In genomic region chr1:149877211-149877946, GRCh38 we compare ENCODE assay signal across 16 cellular contexts. TPM values are rescaled to one million over a fixed set of nuclear protein-coding genes. Genes with fewer than 3 reads are reported as not detected.
DNase-seq lines count a peak whose midpoint lies in the region; ATAC-seq, FAIRE-seq and TF ChIP-seq lines count a peak whose summit lies in the region.
"Had no signal": no experiment of that assay in that cellular context is flagged by ENCODE, and none has a peak within 500 bp of the region (broad histone marks: within the 10 kb centered on the region; RNA-seq: fewer than 3 reads in every experiment).

No MANE protein-coding gene starts in this region.

- no peaks in the 10 kb centered on the region for H3K79me2 ChIP-seq in astrocyte (ENCODE audit: insufficient read depth, low read length)

- no peak overlapping the region for H3K4me3 ChIP-seq in CD8-positive, alpha-beta memory T cell (ENCODE audit: low read length)
- no peak overlapping the region for H3K4me3 ChIP-seq in astrocyte (ENCODE audit: insufficient read depth, low read depth, low read length)

- no peak overlapping the region for H3K27ac ChIP-seq in CD8-positive, alpha-beta memory T cell (ENCODE audit: low read depth, low read length)
- no peak overlapping the region for H3K27ac ChIP-seq in astrocyte (ENCODE audit: low read depth, low read length)
- H3K27ac ChIP-seq: KMS-11 had no signal

- no peaks in the 10 kb centered on the region for H3K27me3 Mint-ChIP-seq in activated T-cell treated with anti-CD3 and anti-CD28 coated beads, Interleukin-2, amount 50 U/mL, for 72 hours (ENCODE audit: low read depth)
- no peaks in the 10 kb centered on the region for H3K27me3 Mint-ChIP-seq in CD8-positive, alpha-beta memory T cell
- H3K27me3 Mint-ChIP-seq in astrocyte (ENCODE audit: low read depth, unreplicated experiment) (no peaks in the 10 kb centered on the region), osteocyte (ENCODE audit: unreplicated experiment) (no peaks in the 10 kb centered on the region)

- FAIRE-seq in astrocyte (lab: Jason Lieb, UNC), result no peak

- no peak for DNase-seq in activated T-cell treated with anti-CD3 and anti-CD28 coated beads, Interleukin-2, amount 50 U/mL, for 72 hours
- no peak for DNase-seq in activated T-cell treated with anti-CD3 and anti-CD28 coated beads, Interleukin-2, amount 50 U/mL, for 48 hours
- no peak for DNase-seq in CD8-positive, alpha-beta memory T cell
- DNase-seq in astrocyte (ENCODE audit: low read depth), result no peak
- peak; percentile 65 for DNase-seq in osteocyte (ENCODE audit: extremely low spot score, unreplicated experiment)
- DNase-seq in putamen (ENCODE audit: low spot score), result no peak
- DNase-seq: BE2C, DMS 273 treated with DMSO at 0.1 percent for 48 hours, MM.1S, NCI-H1105, NCI-H187 treated with DMSO at 0.1 percent for 48 hours, NCI-H446, NCI-H748 treated with DMSO at 0.1 percent for 48 hours, PC-3 had no signal

- no peaks in the 10 kb centered on the region for H3K9me3 ChIP-seq in CD8-positive, alpha-beta memory T cell (ENCODE audit: low read length)
- no peaks in the 10 kb centered on the region for H3K9me3 ChIP-seq in astrocyte (ENCODE audit: insufficient read depth, low read depth, low read length)
- H3K9me3 ChIP-seq: BE2C had no signal

- TF ChIP-seq CTCF in astrocyte (IDR thresholded peaks at IDR 0.05; ENCODE audit: insufficient read depth, low read depth, low read length) (no peak), osteocyte (IDR thresholded peaks at IDR 0.05) (no peak)

- H3K36me3 Mint-ChIP-seq in activated T-cell treated with anti-CD3 and anti-CD28 coated beads, Interleukin-2, amount 50 U/mL, for 72 hours (ENCODE audit: insufficient read depth in 2 of 2), result no peaks in the 10 kb centered on the region
- H3K36me3 Mint-ChIP-seq in CD8-positive, alpha-beta memory T cell, result no peaks in the 10 kb centered on the region
- H3K36me3 Mint-ChIP-seq in astrocyte (ENCODE audit: low read depth, unreplicated experiment) (peaks cover 1% of the 10 kb centered on the region), osteocyte (ENCODE audit: unreplicated experiment) (no peaks in the 10 kb centered on the region)

- POLR2A ChIA-PET in CD8-positive, alpha-beta memory T cell (lab: Charles Lee), result no interaction called here

- H2AFZ ChIP-seq in astrocyte (ENCODE audit: low read depth, low read length), result no peak overlapping the region

- CTCF ChIA-PET in CD8-positive, alpha-beta memory T cell (lab: Charles Lee), result interaction anchor here (1.2 kb wide), 1 partner anchor 10 kb away, joined by 3 read pairs; a partner anchor contains a TSS

- H3K36me3 ChIP-seq in CD8-positive, alpha-beta memory T cell (ENCODE audit: insufficient read depth, low read length), result no peaks in the 10 kb centered on the region
- no peaks in the 10 kb centered on the region for H3K36me3 ChIP-seq in astrocyte (ENCODE audit: insufficient read depth, low read length)
- H3K36me3 ChIP-seq: BE2C had no signal

- no peak overlapping the region for H3K9ac ChIP-seq in astrocyte (ENCODE audit: low read length)
- H3K9ac ChIP-seq: KMS-11 had no signal

- H3K4me1 ChIP-seq in CD8-positive, alpha-beta memory T cell (ENCODE audit: insufficient read depth, low read length), result peaks cover 33% of the 10 kb centered on the region
- H3K4me1 ChIP-seq in astrocyte (ENCODE audit: insufficient read depth, low read length), result no peaks in the 10 kb centered on the region
- H3K4me1 ChIP-seq: BE2C had no signal

- no peaks in the 10 kb centered on the region for H3K27me3 ChIP-seq in CD8-positive, alpha-beta memory T cell (ENCODE audit: insufficient read depth, low read length, poor library complexity, severe bottlenecking)
- H3K27me3 ChIP-seq in astrocyte (ENCODE audit: insufficient read depth, low read length), result no peaks in the 10 kb centered on the region
- H3K27me3 ChIP-seq: BE2C had no signal

- ATAC-seq in activated T-cell treated with anti-CD3 and anti-CD28 coated beads, Interleukin-2, amount 50 U/mL, for 72 hours (replicated peaks in 1 of 2), result no peak
- no peak for ATAC-seq in HG03280 (IDR thresholded peaks at IDR 0.05; ENCODE audit: unreplicated experiment)
- ATAC-seq: PC-3 had no signal

- H3K27ac Mint-ChIP-seq in activated T-cell treated with anti-CD3 and anti-CD28 coated beads, Interleukin-2, amount 50 U/mL, for 72 hours, result peak overlapping the region; percentile 47
- H3K27ac Mint-ChIP-seq in CD8-positive, alpha-beta memory T cell, result peak overlapping the region in 6 of 8 donors; percentile 17 to 87 (median 44)
- H3K27ac Mint-ChIP-seq in astrocyte (ENCODE audit: unreplicated experiment) (peak overlapping the region; percentile 36), osteocyte (ENCODE audit: unreplicated experiment) (no peak overlapping the region)

- H4K20me1 ChIP-seq in astrocyte (ENCODE audit: insufficient read depth, low read length), result no peaks in the 10 kb centered on the region

- no peak overlapping the region for H3K4me3 Mint-ChIP-seq in activated T-cell treated with anti-CD3 and anti-CD28 coated beads, Interleukin-2, amount 50 U/mL, for 72 hours
- peak overlapping the region in 1 of 7 donors; percentile 5 for H3K4me3 Mint-ChIP-seq in CD8-positive, alpha-beta memory T cell
- no peak overlapping the region for H3K4me3 Mint-ChIP-seq in astrocyte (ENCODE audit: unreplicated experiment)
- H3K4me3 Mint-ChIP-seq in osteocyte (ENCODE audit: unreplicated experiment), result no peak overlapping the region

- H3K4me1 Mint-ChIP-seq in activated T-cell treated with anti-CD3 and anti-CD28 coated beads, Interleukin-2, amount 50 U/mL, for 72 hours (ENCODE audit: low read depth), result peaks cover 40% of the 10 kb centered on the region
- peaks cover 19 to 35% (median 23%) of the 10 kb centered on the region in 3 donors for H3K4me1 Mint-ChIP-seq in CD8-positive, alpha-beta memory T cell
- no peaks in the 10 kb centered on the region for H3K4me1 Mint-ChIP-seq in astrocyte (ENCODE audit: low read depth, unreplicated experiment)
- no peaks in the 10 kb centered on the region for H3K4me1 Mint-ChIP-seq in osteocyte (ENCODE audit: unreplicated experiment)

- no peak overlapping the region for H3K4me2 ChIP-seq in astrocyte (ENCODE audit: low read length)
- H3K4me2 ChIP-seq: KMS-11 had no signal

- no peaks in the 10 kb centered on the region for H3K9me3 Mint-ChIP-seq in activated T-cell treated with anti-CD3 and anti-CD28 coated beads, Interleukin-2, amount 50 U/mL, for 72 hours
- H3K9me3 Mint-ChIP-seq in CD8-positive, alpha-beta memory T cell, result no peaks in the 10 kb centered on the region
- H3K9me3 Mint-ChIP-seq in astrocyte (ENCODE audit: unreplicated experiment) (no peaks in the 10 kb centered on the region), osteocyte (ENCODE audit: unreplicated experiment) (no peaks in the 10 kb centered on the region)

RNA-seq across cellular contexts. Expression of gene BOLA1, which starts 22.0 kb away (rescaled TPM):
- 10 to 100 TPM; 26.9 to 29.4 TPM for total RNA-seq in activated T-cell treated with anti-CD3 and anti-CD28 coated beads, Interleukin-2, amount 50 U/mL, for 72 hours
- total RNA-seq in CD8-positive, alpha-beta memory T cell, result 10 to 100 TPM; 27.3 to 28.4 TPM
- polyA plus RNA-seq in CD8-positive, alpha-beta memory T cell, result 31.6 TPM
- total RNA-seq in astrocyte, result 6.1 and 7.0 TPM in 2 replicates
- 12.9 and 13.7 TPM in 2 replicates for total RNA-seq in osteocyte

RNA-seq across cellular contexts. Expression of gene SV2A, which starts 40.3 kb away (rescaled TPM):
- 10 to 100 TPM; 13.0 to 14.8 TPM for total RNA-seq in activated T-cell treated with anti-CD3 and anti-CD28 coated beads, Interleukin-2, amount 50 U/mL, for 72 hours
- total RNA-seq in CD8-positive, alpha-beta memory T cell, result 1 to 10 TPM; 5.6 to 6.0 TPM
- 2.9 TPM for polyA plus RNA-seq in CD8-positive, alpha-beta memory T cell
- total RNA-seq in astrocyte (6.4 and 6.8 TPM in 2 replicates), osteocyte (16.7 and 16.9 TPM in 2 replicates)
- total RNA-seq: PC-3 had no signal

RNA-seq across cellular contexts. Expression of gene SF3B4, which starts 50.2 kb away (rescaled TPM):
- total RNA-seq in activated T-cell treated with anti-CD3 and anti-CD28 coated beads, Interleukin-2, amount 50 U/mL, for 72 hours, result 10 to 100 TPM; 59.7 to 74.4 TPM
- 100 to 1,000 TPM; 111 to 124 TPM for total RNA-seq in CD8-positive, alpha-beta memory T cell
- polyA plus RNA-seq in CD8-positive, alpha-beta memory T cell, result 112 TPM
- total RNA-seq in astrocyte (73.2 and 74.0 TPM in 2 replicates), osteocyte (68.1 and 71.9 TPM in 2 replicates)

RNA-seq across cellular contexts. Expression of gene MTMR11, which starts 59.3 kb away (rescaled TPM):
- 1 to 10 TPM; 6.9 to 9.2 TPM for total RNA-seq in activated T-cell treated with anti-CD3 and anti-CD28 coated beads, Interleukin-2, amount 50 U/mL, for 72 hours
- total RNA-seq in CD8-positive, alpha-beta memory T cell, result 1 to 10 TPM; 1.6 to 1.9 TPM
- polyA plus RNA-seq in CD8-positive, alpha-beta memory T cell, result 0.14 TPM
- total RNA-seq in astrocyte (4.0 and 5.0 TPM in 2 replicates), osteocyte (13.5 and 14.8 TPM in 2 replicates)
